ENCODE assay signal across 8 cellular contexts in genomic region chr9:72509635-72510034, GRCh38. TPM values are rescaled to one million over a fixed set of nuclear protein-coding genes. Genes with fewer than 3 reads are reported as not detected.
DNase-seq lines count a peak whose midpoint lies in the region; ATAC-seq and TF ChIP-seq lines count a peak whose summit lies in the region.

No MANE protein-coding gene starts in this region.

- ATAC-seq in GM18520 (IDR thresholded peaks at IDR 0.05; ENCODE audit: unreplicated experiment): peak; percentile 85

- H2BK15ac ChIP-seq in mesenchymal stem cell (ENCODE audit: low read depth, poor library complexity, severe bottlenecking) (no peak overlapping the region), neuronal stem cell (ENCODE audit: low read length) (no peak overlapping the region)

- H2AK5ac ChIP-seq in mesenchymal stem cell (ENCODE audit: low read length, severe bottlenecking): no peak overlapping the region
- no peak overlapping the region for H2AK5ac ChIP-seq in neuronal stem cell (ENCODE audit: low read depth, low read length)

- H3K4me1 ChIP-seq in mesenchymal stem cell (ENCODE audit: control insufficient read depth, insufficient read depth, low read depth, low read length) (no peaks in the 10 kb centered on the region), neuronal stem cell (ENCODE audit: control insufficient read depth in 2 of 2, insufficient read depth in 1 of 2, low read depth in 1 of 2, low read length in 2 of 2) (no peaks in the 10 kb centered on the region)
- H3K4me1 ChIP-seq in CD4-positive, alpha-beta memory T cell (ENCODE audit: insufficient read depth, low read length): no peaks in the 10 kb centered on the region

- H3K4me1 Mint-ChIP-seq in HFFc6 (ENCODE audit: low read depth): peaks cover 28% of the 10 kb centered on the region
- peaks cover 0 to 1% (median 0%) of the 10 kb centered on the region in 4 donors for H3K4me1 Mint-ChIP-seq in CD4-positive, alpha-beta memory T cell

- H2BK12ac ChIP-seq in mesenchymal stem cell (ENCODE audit: low read length in 2 of 2) (no peak overlapping the region), neuronal stem cell (ENCODE audit: low read length) (no peak overlapping the region)

- H3K4me3 ChIP-seq in mesenchymal stem cell (ENCODE audit: insufficient read depth in 1 of 2, low read depth in 1 of 2, low read length in 2 of 2) (no peak overlapping the region), neuronal stem cell (ENCODE audit: low read length in 2 of 2) (no peak overlapping the region)
- no peak overlapping the region for H3K4me3 ChIP-seq in CD4-positive, alpha-beta memory T cell (ENCODE audit: low read length in 2 of 2)

- peak overlapping the region; percentile 67 for H3K4me3 Mint-ChIP-seq in HFFc6
- H3K4me3 Mint-ChIP-seq in CD4-positive, alpha-beta memory T cell: no peak overlapping the region

- TF ChIP-seq CTCF in HFFc6 (IDR thresholded peaks at IDR 0.05): no peak

- H3K27ac ChIP-seq in mesenchymal stem cell (ENCODE audit: low read length, poor library complexity, severe bottlenecking) (no peak overlapping the region), neuronal stem cell (replicated peaks; ENCODE audit: low read length) (no peak overlapping the region)
- no peak overlapping the region for H3K27ac ChIP-seq in CD4-positive, alpha-beta memory T cell (ENCODE audit: low read depth, low read length)

- no peak overlapping the region for H2BK120ac ChIP-seq in mesenchymal stem cell (ENCODE audit: low read depth, low read length)
- H2BK120ac ChIP-seq in neuronal stem cell (ENCODE audit: low read depth, low read length): no peak overlapping the region

- H3K9me3 Mint-ChIP-seq in HFFc6: no peaks in the 10 kb centered on the region
- no peaks in the 10 kb centered on the region for H3K9me3 Mint-ChIP-seq in CD4-positive, alpha-beta memory T cell

- no peak overlapping the region for H3K14ac ChIP-seq in mesenchymal stem cell (ENCODE audit: low read length in 2 of 2)
- H3K14ac ChIP-seq in neuronal stem cell (ENCODE audit: low read length): no peak overlapping the region

- no peaks in the 10 kb centered on the region for H3K27me3 Mint-ChIP-seq in HFFc6 (ENCODE audit: insufficient read depth)
- peaks cover 0 to 4% of the 10 kb centered on the region in 2 donors for H3K27me3 Mint-ChIP-seq in CD4-positive, alpha-beta memory T cell

- no peak overlapping the region for H4K91ac ChIP-seq in mesenchymal stem cell (ENCODE audit: low read length)
- no peak overlapping the region for H4K91ac ChIP-seq in neuronal stem cell (ENCODE audit: low read depth, low read length, poor library complexity)

- H2BK5ac ChIP-seq in mesenchymal stem cell (ENCODE audit: low read depth, low read length, poor library complexity, severe bottlenecking) (no peak overlapping the region), neuronal stem cell (ENCODE audit: low read length) (no peak overlapping the region)

- no peak overlapping the region for H3K4me2 ChIP-seq in mesenchymal stem cell (ENCODE audit: low read length, poor library complexity, severe bottlenecking)
- no peak overlapping the region for H3K4me2 ChIP-seq in neuronal stem cell (ENCODE audit: insufficient read depth, low read length, poor library complexity, severe bottlenecking)

- H3K36me3 ChIP-seq in mesenchymal stem cell (ENCODE audit: control insufficient read depth in 1 of 2, insufficient read depth in 2 of 2, low read depth in 1 of 2, low read length in 2 of 2) (no peaks in the 10 kb centered on the region), neuronal stem cell (replicated peaks in 1 of 2; ENCODE audit: control insufficient read depth in 2 of 2, insufficient read depth in 2 of 2, low read length in 2 of 2) (no peaks in the 10 kb centered on the region)
- H3K36me3 ChIP-seq in CD4-positive, alpha-beta memory T cell (ENCODE audit: insufficient read depth, low read length): no peaks in the 10 kb centered on the region

- CTCF ChIA-PET in CD4-positive, alpha-beta memory T cell (lab: Charles Lee; ENCODE audit: partially characterized antibody): interaction anchor here (1.3 kb wide), 1 partner anchor 14 kb away, joined by 3 read pairs; no protein-coding TSS in a partner anchor

- no CpG with 5 or more reads among the region's 1 CpG for WGBS in mesenchymal stem cell
- WGBS in neuronal stem cell (ENCODE audit: extremely low coverage in 2 of 2, insufficient read length in 2 of 2, insufficient replicate concordance in 1 of 2), 2 donors: no CpG with 5 or more reads among the region's 1 CpG

- no peaks in the 10 kb centered on the region for H3K79me1 ChIP-seq in mesenchymal stem cell (replicated peaks; ENCODE audit: low read length, poor library complexity, severe bottlenecking)
- no peaks in the 10 kb centered on the region for H3K79me1 ChIP-seq in neuronal stem cell (ENCODE audit: low read depth, low read length)

- peak overlapping the region; percentile 79 for H3K9ac ChIP-seq in mesenchymal stem cell (ENCODE audit: low read length)
- no peak overlapping the region for H3K9ac ChIP-seq in neuronal stem cell (ENCODE audit: low read depth, low read length, poor library complexity)

- H3K27me3 ChIP-seq in mesenchymal stem cell (ENCODE audit: control insufficient read depth in 1 of 2, insufficient read depth in 1 of 2, low read length in 2 of 2): no peaks in the 10 kb centered on the region
- no peaks in the 10 kb centered on the region for H3K27me3 ChIP-seq in CD4-positive, alpha-beta memory T cell (ENCODE audit: insufficient read depth, low read length)
- no peaks in the 10 kb centered on the region for H3K27me3 ChIP-seq in neuronal stem cell (ENCODE audit: control insufficient read depth in 3 of 3, insufficient read depth in 3 of 3, low read depth in 1 of 3, low read length in 3 of 3)

- H2AFZ ChIP-seq in mesenchymal stem cell (ENCODE audit: low read depth, low read length) (no peak overlapping the region), neuronal stem cell (ENCODE audit: low read length) (no peak overlapping the region)

- H3K23ac ChIP-seq in mesenchymal stem cell (ENCODE audit: low read length in 2 of 2) (no peak overlapping the region), neuronal stem cell (ENCODE audit: low read depth, low read length, poor library complexity) (no peak overlapping the region)

- H3K4ac ChIP-seq in mesenchymal stem cell (ENCODE audit: low read depth in 1 of 2, low read length in 2 of 2) (no peak overlapping the region), neuronal stem cell (ENCODE audit: low read length) (no peak overlapping the region)

- H4K8ac ChIP-seq in mesenchymal stem cell (ENCODE audit: low read length) (no peak overlapping the region), neuronal stem cell (ENCODE audit: low read depth, low read length) (no peak overlapping the region)

- H3K36me3 Mint-ChIP-seq in HFFc6 (ENCODE audit: low read depth): no peaks in the 10 kb centered on the region
- H3K36me3 Mint-ChIP-seq in CD4-positive, alpha-beta memory T cell: no peaks in the 10 kb centered on the region

- POLR2A ChIA-PET in CD4-positive, alpha-beta memory T cell (lab: Charles Lee; ENCODE audit: partially characterized antibody): no interaction called here

- H3K9me3 ChIP-seq in mesenchymal stem cell (ENCODE audit: control insufficient read depth, low read length): no peaks in the 10 kb centered on the region
- no peaks in the 10 kb centered on the region for H3K9me3 ChIP-seq in CD4-positive, alpha-beta memory T cell (ENCODE audit: control insufficient read depth in 1 of 2, low read length in 2 of 2)
- no peaks in the 10 kb centered on the region for H3K9me3 ChIP-seq in neuronal stem cell (replicated peaks in 1 of 2; ENCODE audit: control insufficient read depth in 2 of 2, insufficient read depth in 1 of 2, low read depth in 1 of 2, low read length in 2 of 2)

- intact Hi-C loops in CD4-positive, alpha-beta memory T cell (cut with micrococcal nuclease): no loop called here

- peak overlapping the region; percentile 89 for H3K27ac Mint-ChIP-seq in HFFc6
- no peak overlapping the region for H3K27ac Mint-ChIP-seq in CD4-positive, alpha-beta memory T cell

- no peak overlapping the region for H3K18ac ChIP-seq in mesenchymal stem cell (ENCODE audit: low read depth in 1 of 2, low read length in 2 of 2)
- no peak overlapping the region for H3K18ac ChIP-seq in neuronal stem cell (ENCODE audit: low read length)

- DNase-seq in HFFc6 (peak; percentile 34), OCI-M1 (lab: John Stamatoyannopoulos, UW) (peak; percentile 36), mesenchymal stem cell (peak; percentile 46), middle frontal gyrus (ENCODE audit: extremely low spot score, low spot score) (no peak), neuronal stem cell (ENCODE audit: low spot score) (no peak), SIG-M5 treated with dmso at 0.1 percent for 504 hours (lab: John Stamatoyannopoulos, UW; ENCODE audit: unreplicated experiment) (no peak)
- DNase-seq in CD4-positive, alpha-beta memory T cell: no peak

RNA-seq across cellular contexts. Expression of gene TMC1, which starts 11.8 kb away (rescaled TPM):
- total RNA-seq in HFFc6 (2021; fragmentation: NEBNext Ultra II Directional; extraction: Animal tissue kit (Norgen Biotek cat#: 25700)): 1 to 10 TPM in 2 of 6 experiments, under 1 TPM in 4; 0.09 to 1.1 (median 0.65) TPM
- polyA plus RNA-seq in mesenchymal stem cell (2013, experiment 1 of 2): 0.10 TPM
- 0.04 TPM for polyA plus RNA-seq in mesenchymal stem cell (2013, experiment 2 of 2)
- total RNA-seq in CD4-positive, alpha-beta memory T cell: not detected
- polyA plus RNA-seq in CD4-positive, alpha-beta memory T cell: not detected
- not detected for polyA plus RNA-seq in neuronal stem cell (2013, experiment 1 of 2)
- polyA plus RNA-seq in neuronal stem cell (2013, experiment 2 of 2): 0.01 TPM

Comparison
In these comparisons a context has a peak if more than half of its experiments do, and no peak if none do; other contexts are left out.
1. DNase-seq: peak in HFFc6 (single experiment), OCI-M1 (single experiment) and mesenchymal stem cell (single experiment); none in middle frontal gyrus (single experiment), CD4-positive, alpha-beta memory T cell (0 of 5), neuronal stem cell (single experiment) and SIG-M5 treated with dmso at 0.1 percent for 504 hours (single experiment).